ENCODE assay signal across 14 cellular contexts in the genomic region with DNA sequence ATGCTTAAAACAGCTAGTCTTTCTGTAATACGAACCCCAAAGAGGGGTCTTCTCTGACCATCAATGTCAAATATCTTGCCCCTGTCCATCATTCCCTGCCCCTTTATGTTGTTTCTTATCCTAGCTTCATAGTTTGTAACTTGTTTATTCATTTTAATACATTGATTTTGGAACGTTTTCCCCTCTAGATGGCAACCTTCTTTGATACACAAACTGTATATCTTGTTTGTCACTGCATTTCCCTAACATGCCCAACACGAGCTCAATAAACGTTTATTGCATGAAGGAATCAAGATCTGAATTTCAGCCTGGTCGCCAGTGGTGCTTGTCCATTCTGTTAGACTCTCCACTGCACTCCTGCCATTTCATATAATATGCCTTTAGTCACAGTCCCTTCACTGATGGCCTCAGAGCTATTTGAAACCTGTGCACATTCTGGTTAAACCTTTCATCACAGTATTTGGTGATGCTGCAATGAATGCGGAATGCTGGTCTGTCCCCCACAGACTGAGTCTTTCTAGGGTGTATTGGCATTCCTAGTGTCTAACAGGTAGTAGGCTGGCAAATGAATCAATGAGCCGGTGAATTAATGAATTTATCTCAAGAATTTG. TPM values are rescaled to one million over a fixed set of nuclear protein-coding genes. Genes with fewer than 3 reads are reported as not detected.
DNase-seq lines count a peak whose midpoint lies in the region; ATAC-seq and TF ChIP-seq lines count a peak whose summit lies in the region.
"Had no signal": no experiment of that assay in that cellular context is flagged by ENCODE, and none has a peak within 500 bp of the region (broad histone marks: within the 10 kb centered on the region; RNA-seq: fewer than 3 reads in every experiment).

No MANE protein-coding gene starts in this region.

- CTCF ChIA-PET in AG04450 (lab: Charles Lee): interaction anchor here (0.5 to 1.8 kb wide), 9 partner anchors 10 to 436 kb away, joined by 3 to 20 read pairs (median 5); no protein-coding TSS in a partner anchor

- peaks cover 29% of the 10 kb centered on the region for H3K4me1 Mint-ChIP-seq in HFFc6 (ENCODE audit: low read depth)
- H3K4me1 Mint-ChIP-seq in T-helper 17 cell: peaks cover 34% of the 10 kb centered on the region
- H3K4me1 Mint-ChIP-seq: immature natural killer cell had no signal

- H3K27ac ChIP-seq in AG04450 (ENCODE audit: low read depth, low read length): no peak overlapping the region

- H3K4me3 Mint-ChIP-seq in HFFc6: no peak overlapping the region; the same call in 1 of the 2 replicates
- peak overlapping the region; percentile 15 for H3K4me3 Mint-ChIP-seq in T-helper 17 cell
- H3K4me3 Mint-ChIP-seq: CD4-positive, CD25-positive, alpha-beta regulatory T cell; immature natural killer cell; T-helper 1 cell treated with Interleukin-12 subunit alpha and Interleukin-12 subunit beta and Interleukin-4 antibody, amounts not matched to agents 30 μg/mL and 1 μg/mL, for 36 hours had no signal

- H3K4me3 ChIP-seq in AG04450 (ENCODE audit: low read depth, low read length): no peak overlapping the region
- H3K4me3 ChIP-seq: esophagus squamous epithelium, K562 had no signal

- peaks cover 2% of the 10 kb centered on the region for H3K27me3 ChIP-seq in AG04450 (ENCODE audit: control insufficient read depth, insufficient read depth, low read length)

- H3K9me3 Mint-ChIP-seq in HFFc6: no peaks in the 10 kb centered on the region
- H3K9me3 Mint-ChIP-seq: immature natural killer cell had no signal

- H3K27me3 Mint-ChIP-seq in HFFc6 (ENCODE audit: insufficient read depth): peaks cover 27% of the 10 kb centered on the region
- H3K27me3 Mint-ChIP-seq in T-helper 17 cell: peaks cover 34% of the 10 kb centered on the region

- DNase-seq in AG04450 (ENCODE audit: low read depth, low spot score) (no peak), HFFc6 (peak; percentile 7), T-helper 17 cell (no peak), iris pigment epithelial cell (ENCODE audit: low read depth) (peak; percentile 8), NCI-H2107 (lab: John Stamatoyannopoulos, UW) (no peak), T-helper 9 cell (no peak)
- DNase-seq in activated CD8-positive, alpha-beta memory T cell treated with anti-CD3 and anti-CD28 coated beads, Interleukin-2, amount 50 U/mL, for 4 hours: no peak
- DNase-seq: esophagus squamous epithelium, immature natural killer cell, NCI-H2081 treated with DMSO at 0.1 percent for 48 hours had no signal

- H3K36me3 Mint-ChIP-seq in HFFc6 (ENCODE audit: low read depth) (peaks cover 5% of the 10 kb centered on the region; the same call in 1 of the 2 replicates), T-helper 17 cell (ENCODE audit: low read depth) (no peaks in the 10 kb centered on the region)
- H3K36me3 Mint-ChIP-seq: CD4-positive, CD25-positive, alpha-beta regulatory T cell; immature natural killer cell had no signal

- H3K9me3 ChIP-seq in AG04450 (ENCODE audit: control insufficient read depth, insufficient read depth, low read length) (no peaks in the 10 kb centered on the region), T-helper 17 cell (ENCODE audit: control insufficient read depth, low read length, poor library complexity, severe bottlenecking) (no peaks in the 10 kb centered on the region)
- H3K9me3 ChIP-seq: esophagus squamous epithelium had no signal

- H3K27ac Mint-ChIP-seq in HFFc6 (no peak overlapping the region), T-helper 17 cell (no peak overlapping the region)
- H3K27ac Mint-ChIP-seq: CD4-positive, CD25-positive, alpha-beta regulatory T cell; immature natural killer cell; T-helper 1 cell treated with Interleukin-12 subunit alpha and Interleukin-12 subunit beta and Interleukin-4 antibody, amounts not matched to agents 30 μg/mL and 1 μg/mL, for 36 hours had no signal

- no peak for ATAC-seq in T-helper 17 cell
- no peak for ATAC-seq in activated CD4-positive, CD25-positive, alpha-beta regulatory T cell treated with anti-CD3 and anti-CD28 coated beads, Interleukin-2, amount 50 U/mL, for 24 hours
- ATAC-seq: K562 had no signal

- peak; percentile 16; the same call in 1 of the 2 replicates for TF ChIP-seq CTCF in AG04450 (IDR thresholded peaks at IDR 0.05; ENCODE audit: low read depth, low read length)
- TF ChIP-seq CTCF in HFFc6 (IDR thresholded peaks at IDR 0.05): peak; percentile 59

- POLR2A ChIA-PET in AG04450 (lab: Yijun Ruan, JAX): interaction anchor here (1.1 to 1.7 kb wide), 2 partner anchors 11 to 200 kb away, joined by 5 to 9 read pairs; no protein-coding TSS in a partner anchor

RNA-seq across cellular contexts. Expression of gene FRMD4A, which starts 55.0 kb away (rescaled TPM):
- polyA plus RNA-seq in AG04450 (2011; rRNA removed): 45.7 and 47.9 TPM in 2 replicates
- polyA minus RNA-seq in AG04450 (2011; rRNA and poly(A)+ RNA removed): 128 and 154 TPM in 2 replicates
- 100 to 1,000 TPM in 2 of 6 experiments, 10 to 100 TPM in 4; 76.7 to 117 (median 92.3) TPM for total RNA-seq in HFFc6 (2021; fragmentation: NEBNext Ultra II Directional; extraction: Animal tissue kit (Norgen Biotek cat#: 25700))
- 1 to 10 TPM; 1.3 to 2.7 TPM for total RNA-seq in T-helper 17 cell

Comparison
In these comparisons a context has a peak if more than half of its experiments do, and no peak if none do; other contexts are left out.
1. DNase-seq: peak in HFFc6 (single experiment) and iris pigment epithelial cell (single experiment); none in AG04450 (single experiment), T-helper 17 cell (0 of 3), NCI-H2107 (single experiment), activated CD8-positive, alpha-beta memory T cell treated with anti-CD3 and anti-CD28 coated beads, Interleukin-2, amount 50 U/mL, for 4 hours (single experiment) and T-helper 9 cell (single experiment).
2. RNA of gene FRMD4A, which starts 55.0 kb away (total RNA-seq): 76.7 to 117 TPM in HFFc6; 1.3 to 2.7 TPM in T-helper 17 cell; every median in the first group is over 10 times any median in the second.